Comparison of ENCODE assay signal across 23 cellular contexts in genomic region chr5:143187495-143187894, GRCh38.
DNase-seq lines count a peak whose midpoint lies in the region; ATAC-seq, FAIRE-seq and TF ChIP-seq lines count a peak whose summit lies in the region.
"Had no signal": no experiment of that assay in that cellular context is flagged by ENCODE, and none has a peak within 500 bp of the region (broad histone marks: within the 10 kb centered on the region; RNA-seq: fewer than 3 reads in every experiment).

No MANE protein-coding gene starts in this region.

- peaks cover 4% of the 10 kb centered on the region for H3K9me3 Mint-ChIP-seq in activated CD8-positive, alpha-beta T cell treated with anti-CD3 and anti-CD28 coated beads for 36 hours
- H3K9me3 Mint-ChIP-seq in activated CD8-positive, alpha-beta T cell treated with anti-CD3 and anti-CD28 coated beads, Interleukin-2, amount 10 ng/mL, durations not matched to agents 7 days and 5 days (ENCODE audit: insufficient read depth): no peaks in the 10 kb centered on the region
- H3K9me3 Mint-ChIP-seq in H9: no peaks in the 10 kb centered on the region

- no peaks in the 10 kb centered on the region for H3K79me2 ChIP-seq in H9 (ENCODE audit: insufficient read depth, low read length)

- H3K9ac ChIP-seq in H9 (ENCODE audit: extremely low read depth, insufficient read length, low read length) (no peak overlapping the region), skeletal muscle tissue (ENCODE audit: low read depth in 1 of 3, low read length in 3 of 3) (peak overlapping the region in 2 of 3 donors; percentile 3 to 45)

- in situ Hi-C loops in HAP-1 (cut with MboI; ENCODE audit: low sequenced_read_pairs): no loop called here

- ATAC-seq in activated CD8-positive, alpha-beta T cell treated with anti-CD3 and anti-CD28 coated beads for 36 hours: no peak
- ATAC-seq in activated CD8-positive, alpha-beta T cell treated with anti-CD3 and anti-CD28 coated beads, Interleukin-2, amount 10 ng/mL, durations not matched to agents 7 days and 5 days: no peak
- ATAC-seq in GM18873 (IDR thresholded peaks at IDR 0.05; ENCODE audit: low FRiP score, unreplicated experiment): no peak
- ATAC-seq: T-cell had no signal

- WGBS in H9 (ENCODE audit: extremely low coverage, insufficient read length, low lambda C conversion rate): no CpG with 5 or more reads among the region's 8 CpGs

- H2BK15ac ChIP-seq in H9 (ENCODE audit: low read depth, low read length): no peak overlapping the region

- H3K4me1 ChIP-seq in H9 (ENCODE audit: insufficient read depth, low read length) (no peaks in the 10 kb centered on the region), skeletal muscle tissue (ENCODE audit: control insufficient read depth in 3 of 3, insufficient read depth in 3 of 3, low read length in 3 of 3) (peaks cover 17 to 28% (median 24%) of the 10 kb centered on the region in 3 donors), HAP-1 (no peaks in the 10 kb centered on the region)

- H2BK12ac ChIP-seq in H9 (ENCODE audit: insufficient read length, low read depth, low read length): no peak overlapping the region

- no peak overlapping the region for H3K56ac ChIP-seq in H9 (ENCODE audit: insufficient read length, low read depth, low read length)

- H3K9me3 ChIP-seq in H9 (ENCODE audit: control insufficient read depth, low read depth, low read length) (no peaks in the 10 kb centered on the region), skeletal muscle tissue (ENCODE audit: control insufficient read depth in 3 of 3, low read length in 3 of 3) (no peaks in the 10 kb centered on the region), HAP-1 (no peaks in the 10 kb centered on the region)
- H3K9me3 ChIP-seq: tibial artery had no signal

- H3K4me3 Mint-ChIP-seq in activated CD8-positive, alpha-beta T cell treated with anti-CD3 and anti-CD28 coated beads for 36 hours: no peak overlapping the region
- no peak overlapping the region for H3K4me3 Mint-ChIP-seq in activated CD8-positive, alpha-beta T cell treated with anti-CD3 and anti-CD28 coated beads, Interleukin-2, amount 10 ng/mL, durations not matched to agents 7 days and 5 days
- no peak overlapping the region for H3K4me3 Mint-ChIP-seq in H9
- H3K4me3 Mint-ChIP-seq: IgD-negative memory B cell, nephron, T-cell had no signal

- H4K20me1 ChIP-seq in H9 (ENCODE audit: control insufficient read depth, insufficient read depth, insufficient read length): no peaks in the 10 kb centered on the region

- peaks cover 46% of the 10 kb centered on the region for H3K4me1 Mint-ChIP-seq in activated CD8-positive, alpha-beta T cell treated with anti-CD3 and anti-CD28 coated beads for 36 hours (ENCODE audit: low read depth)
- peaks cover 6% of the 10 kb centered on the region for H3K4me1 Mint-ChIP-seq in activated CD8-positive, alpha-beta T cell treated with anti-CD3 and anti-CD28 coated beads, Interleukin-2, amount 10 ng/mL, durations not matched to agents 7 days and 5 days (ENCODE audit: low read depth)
- peaks cover 4 to 9% of the 10 kb centered on the region in 2 experiments for H3K4me1 Mint-ChIP-seq in H9

- no peak for FAIRE-seq in bronchial epithelial cell (lab: Jason Lieb, UNC)

- no peak overlapping the region; the same call in 1 of the 2 replicates for H3K14ac ChIP-seq in H9 (ENCODE audit: insufficient read depth, low read length)

- no peak overlapping the region for H4K5ac ChIP-seq in H9 (ENCODE audit: insufficient read length, low read depth, low read length)

- H3K27ac Mint-ChIP-seq in activated CD8-positive, alpha-beta T cell treated with anti-CD3 and anti-CD28 coated beads for 36 hours: peak overlapping the region; percentile 32
- no peak overlapping the region for H3K27ac Mint-ChIP-seq in activated CD8-positive, alpha-beta T cell treated with anti-CD3 and anti-CD28 coated beads, Interleukin-2, amount 10 ng/mL, durations not matched to agents 7 days and 5 days
- peak overlapping the region in 2 of 3 experiments; percentile 51 to 91; a peak in 2 of 7 replicates for H3K27ac Mint-ChIP-seq in H9
- H3K27ac Mint-ChIP-seq: IgD-negative memory B cell, nephron, T-cell had no signal

- H3K27ac ChIP-seq in H9 (ENCODE audit: insufficient read length, low read depth, low read length): no peak overlapping the region
- no peak overlapping the region for H3K27ac ChIP-seq in skeletal muscle tissue (ENCODE audit: low read depth, low read length)
- H3K27ac ChIP-seq: heart right ventricle, HL-60, tibial artery, VCaP had no signal

- H4K8ac ChIP-seq in H9 (replicated peaks; ENCODE audit: insufficient read length, low read depth, low read length): no peak overlapping the region

- intact Hi-C loops in activated CD8-positive, alpha-beta T cell treated with anti-CD3 and anti-CD28 coated beads for 36 hours (cut with micrococcal nuclease): no loop called here

- H3T11ph ChIP-seq in H9 (ENCODE audit: low read length): no peak overlapping the region

- no peaks in the 10 kb centered on the region for H3K36me3 ChIP-seq in bronchial epithelial cell (ENCODE audit: control insufficient read depth, insufficient read depth, low read length)
- H3K36me3 ChIP-seq in skeletal muscle tissue (ENCODE audit: control insufficient read depth in 3 of 3, insufficient read depth in 3 of 3, low read length in 3 of 3): peaks cover 0 to 3% (median 0%) of the 10 kb centered on the region in 3 donors
- H3K36me3 ChIP-seq in HAP-1 (replicated peaks): no peaks in the 10 kb centered on the region
- H3K36me3 ChIP-seq: heart right ventricle had no signal

- POLR2A ChIA-PET in activated CD8-positive, alpha-beta T cell treated with anti-CD3 and anti-CD28 coated beads for 36 hours (lab: Charles Lee): no interaction called here
- POLR2A ChIA-PET in activated CD8-positive, alpha-beta T cell treated with anti-CD3 and anti-CD28 coated beads, Interleukin-2, amount 10 ng/mL, durations not matched to agents 7 days and 5 days (lab: Charles Lee): no interaction called here

- peaks cover 22% of the 10 kb centered on the region for H3K36me3 Mint-ChIP-seq in activated CD8-positive, alpha-beta T cell treated with anti-CD3 and anti-CD28 coated beads for 36 hours (ENCODE audit: low read depth)
- peaks cover 8% of the 10 kb centered on the region for H3K36me3 Mint-ChIP-seq in activated CD8-positive, alpha-beta T cell treated with anti-CD3 and anti-CD28 coated beads, Interleukin-2, amount 10 ng/mL, durations not matched to agents 7 days and 5 days (ENCODE audit: low read depth)
- H3K36me3 Mint-ChIP-seq in H9 (ENCODE audit: insufficient read depth in 1 of 3, low read depth in 3 of 3): no peaks in the 10 kb centered on the region; a peak in 1 of 7 replicates

- no peak overlapping the region for H3K4ac ChIP-seq in H9 (ENCODE audit: low read depth, low read length)

- no peak overlapping the region for H4K91ac ChIP-seq in H9 (ENCODE audit: insufficient read length, low read depth, low read length)

- H3K4me2 ChIP-seq in H9 (ENCODE audit: insufficient read depth, insufficient read length, low read length): no peak overlapping the region

- no peak overlapping the region for H2BK120ac ChIP-seq in H9 (ENCODE audit: low read depth, low read length, poor library complexity, severe bottlenecking)

- DNase-seq in activated CD8-positive, alpha-beta T cell treated with anti-CD3 and anti-CD28 coated beads for 36 hours: no peak
- no peak for DNase-seq in activated CD8-positive, alpha-beta T cell treated with anti-CD3 and anti-CD28 coated beads, Interleukin-2, amount 10 ng/mL, durations not matched to agents 7 days and 5 days
- DNase-seq in H9: no peak
- peak; percentile 58 for DNase-seq in bronchial epithelial cell (ENCODE audit: low read depth)
- no peak for DNase-seq in COLO829 (ENCODE audit: low spot score)
- no peak for DNase-seq in HAP-1 (ENCODE audit: low spot score in 2 of 2)
- DNase-seq: activated gamma-delta T cell; amygdala; C1 segment of cervical spinal cord; DMS 273 treated with DMSO at 0.1 percent for 48 hours; heart right ventricle; NCI-H2029 treated with DMSO at 0.1 percent for 48 hours; posterior cingulate gyrus; SHP77 treated with DMSO at 0.1 percent for 48 hours; stimulated activated CD4-positive, alpha-beta T cell treated with anti-CD3 and anti-CD28 coated beads, Interleukin-4, amount 100 ng/mL, for 4 hours; T-cell; tibial artery had no signal

- CTCF ChIA-PET in activated CD8-positive, alpha-beta T cell treated with anti-CD3 and anti-CD28 coated beads for 36 hours (lab: Charles Lee): interaction anchor here (1.0 to 1.2 kb wide), 2 partner anchors 13 to 21 kb away, joined by 3 read pairs; no protein-coding TSS in a partner anchor
- CTCF ChIA-PET in activated CD8-positive, alpha-beta T cell treated with anti-CD3 and anti-CD28 coated beads, Interleukin-2, amount 10 ng/mL, durations not matched to agents 7 days and 5 days (lab: Charles Lee): interaction anchor here (1.2 kb wide), 1 partner anchor 10 kb away, joined by 3 read pairs; no protein-coding TSS in a partner anchor

- no peaks in the 10 kb centered on the region for H3K27me3 Mint-ChIP-seq in activated CD8-positive, alpha-beta T cell treated with anti-CD3 and anti-CD28 coated beads for 36 hours
- H3K27me3 Mint-ChIP-seq in activated CD8-positive, alpha-beta T cell treated with anti-CD3 and anti-CD28 coated beads, Interleukin-2, amount 10 ng/mL, durations not matched to agents 7 days and 5 days (ENCODE audit: low read depth): no peaks in the 10 kb centered on the region
- H3K27me3 Mint-ChIP-seq in H9 (ENCODE audit: low read depth): no peaks in the 10 kb centered on the region
- H3K27me3 Mint-ChIP-seq: IgD-negative memory B cell, T-cell had no signal

- no peaks in the 10 kb centered on the region for H3K79me1 ChIP-seq in H9 (ENCODE audit: insufficient read depth, low read depth, low read length, poor library complexity, severe bottlenecking)

- TF ChIP-seq CTCF in activated CD8-positive, alpha-beta T cell treated with anti-CD3 and anti-CD28 coated beads for 36 hours (IDR thresholded peaks at IDR 0.05): no peak
- TF ChIP-seq CTCF in H9 (conservative IDR thresholded peaks at IDR 0.05): no peak
- TF ChIP-seq CTCF in bronchial epithelial cell (IDR thresholded peaks at IDR 0.05; ENCODE audit: insufficient read depth, low read length, severe bottlenecking): no peak

- no peak overlapping the region for H2BK5ac ChIP-seq in H9 (ENCODE audit: insufficient read length, low read length)

- H3K4me3 ChIP-seq in bronchial epithelial cell (ENCODE audit: low read depth, low read length) (no peak overlapping the region), skeletal muscle tissue (ENCODE audit: low read length in 3 of 3) (no peak overlapping the region), HAP-1 (no peak overlapping the region)
- H3K4me3 ChIP-seq: heart right ventricle, tibial artery had no signal

- no peak overlapping the region for H3K23ac ChIP-seq in H9 (ENCODE audit: insufficient read length, low read depth, low read length)

- no peaks in the 10 kb centered on the region for H3K23me2 ChIP-seq in H9 (ENCODE audit: insufficient read length, low read depth, low read length, poor library complexity, severe bottlenecking)

- no peak overlapping the region for H2BK20ac ChIP-seq in H9 (ENCODE audit: low read depth, low read length, poor library complexity, severe bottlenecking)

- no peak overlapping the region for H3K18ac ChIP-seq in H9 (ENCODE audit: insufficient read length, low read depth, low read length)

- no peak overlapping the region for H2AFZ ChIP-seq in H9 (ENCODE audit: low read length)

- no peak overlapping the region for H2AK5ac ChIP-seq in H9 (ENCODE audit: insufficient read length, low read length)

- no peaks in the 10 kb centered on the region for H3K27me3 ChIP-seq in H9 (ENCODE audit: insufficient read depth, low read length)
- no peaks in the 10 kb centered on the region for H3K27me3 ChIP-seq in bronchial epithelial cell (ENCODE audit: control insufficient read depth, insufficient read depth, low read length)
- no peaks in the 10 kb centered on the region for H3K27me3 ChIP-seq in skeletal muscle tissue (ENCODE audit: control insufficient read depth in 3 of 3, insufficient read depth in 3 of 3, low read length in 3 of 3)
- no peaks in the 10 kb centered on the region for H3K27me3 ChIP-seq in HAP-1 (ENCODE audit: low read depth)
- H3K27me3 ChIP-seq: heart right ventricle, tibial artery had no signal
